ENCODE assay signal across 1 cellular context in genomic region chr3:99500485-99500884, GRCh38.
TF ChIP-seq lines count a peak whose summit lies in the region.

No MANE protein-coding gene starts in this region.

TF ChIP-seq in IMR-90, 13 proteins besides CTCF, POLR2A, EP300 and RAD21:
- no peak for TF ChIP-seq CHD1 (IDR thresholded peaks at IDR 0.05; ENCODE audit: low read depth, low read length)
- no peak for TF ChIP-seq RCOR1 (IDR thresholded peaks at IDR 0.05; ENCODE audit: insufficient replicate concordance, low read length)
- no peak for TF ChIP-seq ELK1 (IDR thresholded peaks at IDR 0.05; ENCODE audit: borderline replicate concordance, low read depth, low read length)
- no peak for TF ChIP-seq FOS (IDR thresholded peaks at IDR 0.05; ENCODE audit: low read depth, low read length)
- TF ChIP-seq NFE2L2 (IDR thresholded peaks at IDR 0.05; ENCODE audit: low read depth, low read length), result no peak
TF ChIP-seq in IMR-90: peak in this region for 0.
